ENCODE assay signal across 8 cellular contexts in genomic region chr10:75399461-75400162, GRCh38. TPM values are rescaled to one million over a fixed set of nuclear protein-coding genes. Genes with fewer than 3 reads are reported as not detected.
A peak's percentile ranks its signal among the peaks of the same experiment; 100 is the strongest.
DNase-seq lines count a peak whose midpoint lies in the region; ATAC-seq and TF ChIP-seq lines count a peak whose summit lies in the region.

No MANE protein-coding gene starts in this region.

- H3K9me3 ChIP-seq in endodermal cell (ENCODE audit: control insufficient read depth, low read length): no peaks in the 10 kb centered on the region
- no peaks in the 10 kb centered on the region for H3K9me3 ChIP-seq in stomach

- ATAC-seq in GM19397 (IDR thresholded peaks at IDR 0.05; ENCODE audit: unreplicated experiment): no peak

- no peak for TF ChIP-seq EP300 in stomach (IDR thresholded peaks at IDR 0.05)

- TF ChIP-seq POLR2A in NB4 (IDR thresholded peaks at IDR 0.05; ENCODE audit: extremely low read depth, insufficient read length) (no peak), stomach (IDR thresholded peaks at IDR 0.05) (no peak)

- 1% methylated on average over 27 to 68 of the region's 71 CpGs for WGBS in endodermal cell (ENCODE audit: insufficient coverage in 1 of 2, insufficient read length in 1 of 2), 2 experiments
- whole genome bisulfite sequencing in stomach, 5 donors: 0 to 4% (median 3%) methylated on average over 3 to 71 of the region's 71 CpGs; no CpG with 5 or more reads in 1 of the 5 donors

- no peak overlapping the region for H3K27ac Mint-ChIP-seq in endodermal cell

- H3K36me3 Mint-ChIP-seq in endodermal cell (ENCODE audit: low read depth): no peaks in the 10 kb centered on the region

- peak; percentile 33 for DNase-seq in activated gamma-delta T cell treated with Interleukin-2 at 50 U/mL for 16 hours
- DNase-seq in activated gamma-delta T cell (lab: John Stamatoyannopoulos, UW): no peak
- DNase-seq in NB4 (ENCODE audit: low read depth): peak; percentile 87
- DNase-seq in activated CD4-positive, alpha-beta T cell treated with anti-CD3 and anti-CD28 coated beads for 48 hours: peak; percentile 61
- peak; percentile 91 for DNase-seq in endodermal cell
- DNase-seq in medulla oblongata (ENCODE audit: extremely low spot score): peak; percentile 70
- DNase-seq in stomach: peak; percentile 84

- H3K4me3 ChIP-seq in NB4 (ENCODE audit: low read depth, low read length) (peak overlapping the region; percentile 95), endodermal cell (ENCODE audit: low read length) (no peak overlapping the region), stomach (peak overlapping the region; percentile 75 to 98 (median 87))

- H3K9me3 Mint-ChIP-seq in endodermal cell: no peaks in the 10 kb centered on the region

- peak overlapping the region; percentile 61 for H3K4me3 Mint-ChIP-seq in endodermal cell

- peak overlapping the region; percentile 38 for H3K27ac ChIP-seq in endodermal cell (ENCODE audit: low read depth, low read length)
- peak overlapping the region; percentile 92 to 99 (median 96) for H3K27ac ChIP-seq in stomach

- H3K9ac ChIP-seq in endodermal cell (ENCODE audit: extremely low read depth, low read length, poor library complexity, severe bottlenecking): no peak overlapping the region

- intact Hi-C loops in stomach (cut with DNase I; ENCODE audit: low total_unique reads): loop anchor here (10.0 kb wide), 1 partner anchor 635 kb away; no protein-coding TSS in a partner anchor

- H3K36me3 ChIP-seq in endodermal cell (ENCODE audit: control insufficient read depth, insufficient read depth, low read length) (no peaks in the 10 kb centered on the region), stomach (peaks cover 6 to 19% (median 12%) of the 10 kb centered on the region in 4 donors)

- H3K27me3 ChIP-seq in endodermal cell (ENCODE audit: control insufficient read depth, insufficient read depth, low read length, poor library complexity, severe bottlenecking): peaks cover 83% of the 10 kb centered on the region
- H3K27me3 ChIP-seq in stomach: peaks cover 0 to 49% (median 0%) of the 10 kb centered on the region in 3 donors

- peaks cover 92% of the 10 kb centered on the region for H3K27me3 Mint-ChIP-seq in endodermal cell (ENCODE audit: insufficient read depth)

- TF ChIP-seq CTCF in NB4 (IDR thresholded peaks at IDR 0.05; ENCODE audit: low read depth, low read length) (peak; percentile 37), endodermal cell (conservative IDR thresholded peaks at IDR 0.05) (peak; percentile 80), stomach (IDR thresholded peaks at IDR 0.05) (peak in 4 of 7 experiments; percentile 11 to 77 (median 53))

- H3K4me1 Mint-ChIP-seq in endodermal cell: peaks cover 25% of the 10 kb centered on the region

- peaks cover 2% of the 10 kb centered on the region for H3K4me1 ChIP-seq in endodermal cell (ENCODE audit: control insufficient read depth, insufficient read depth, low read length)
- peaks cover 15 to 53% (median 45%) of the 10 kb centered on the region in 4 donors for H3K4me1 ChIP-seq in stomach

RNA-seq across cellular contexts. Expression of gene ZNF503, which starts 2.0 kb away (rescaled TPM):
- total RNA-seq in endodermal cell (1 to 10 TPM in 1 of 2 donors, under 1 TPM in 1; 0.40 to 1.1 TPM), stomach (10 to 100 TPM in 2 of 5 donors, 1 to 10 TPM in 3; 3.5 to 24.1 (median 8.2) TPM)
- 67.9 TPM for polyA plus RNA-seq in endodermal cell (2013, experiment 1 of 2)
- 68.5 TPM for polyA plus RNA-seq in endodermal cell (2013, experiment 2 of 2)
- 10 to 100 TPM; 10.5 to 16.2 (median 15.1) TPM for polyA plus RNA-seq in stomach

RNA-seq across cellular contexts. Expression of gene LRMDA, which starts 31.8 kb away (rescaled TPM):
- total RNA-seq in endodermal cell (1 to 10 TPM; 1.7 to 5.1 TPM), stomach (10 to 100 TPM in 1 of 5 donors, 1 to 10 TPM in 3, not detected in 1; 1.3 to 13.6 (median 6.5) TPM)
- polyA plus RNA-seq in endodermal cell (2013, experiment 1 of 2): 1.5 TPM
- 0.66 TPM for polyA plus RNA-seq in endodermal cell (2013, experiment 2 of 2)
- polyA plus RNA-seq in stomach: 10 to 100 TPM; 16.9 to 30.2 (median 24.7) TPM
